8 cellular contexts compared by ENCODE assay signal in the genomic region with DNA sequence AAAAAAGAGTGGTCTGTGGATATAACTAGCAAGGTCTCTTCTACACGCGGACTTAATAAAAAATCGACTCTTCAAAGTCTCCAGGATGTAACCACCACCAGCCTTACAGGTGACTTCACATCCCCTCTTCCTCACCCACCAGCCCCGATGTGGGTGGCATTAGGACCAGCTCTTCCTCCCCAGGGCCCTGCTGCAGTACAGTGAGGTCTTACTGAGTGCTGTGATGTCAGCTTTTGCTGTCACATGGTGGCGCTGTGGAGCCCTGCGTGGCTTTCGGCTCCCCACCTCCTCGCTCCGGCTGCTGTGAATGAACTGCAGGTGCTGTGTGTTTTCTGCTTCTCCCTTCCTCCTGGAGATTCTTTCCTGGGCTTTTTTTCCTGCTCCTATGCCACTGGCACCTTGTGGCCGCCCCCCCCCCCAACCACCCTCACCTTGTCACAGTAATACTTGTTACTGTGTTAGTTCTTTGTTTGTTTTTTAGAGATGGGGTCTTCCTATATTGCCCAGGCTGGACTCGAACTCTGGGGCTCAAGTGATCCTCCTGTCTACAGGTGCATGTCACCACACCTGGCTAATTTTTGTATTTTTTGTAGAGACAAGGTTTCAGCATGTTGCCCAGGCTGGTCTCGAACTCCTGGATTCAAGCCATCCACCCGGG. TPM values are rescaled to one million over a fixed set of nuclear protein-coding genes. Genes with fewer than 3 reads are reported as not detected.
DNase-seq lines count a peak whose midpoint lies in the region; ATAC-seq and TF ChIP-seq lines count a peak whose summit lies in the region.

No MANE protein-coding gene starts in this region.

- H3K9me3 Mint-ChIP-seq in GM23338: no peaks in the 10 kb centered on the region

- H3K9ac ChIP-seq in SU-DHL-6 (ENCODE audit: low read length): no peak overlapping the region

- H3K79me2 ChIP-seq in GM23338 (replicated peaks; ENCODE audit: insufficient read depth): no peaks in the 10 kb centered on the region
- H3K79me2 ChIP-seq in SU-DHL-6 (ENCODE audit: insufficient read depth, low read length): no peaks in the 10 kb centered on the region

- H3K36me3 ChIP-seq in GM23338 (ENCODE audit: insufficient read depth): no peaks in the 10 kb centered on the region
- no peaks in the 10 kb centered on the region for H3K36me3 ChIP-seq in SU-DHL-6 (ENCODE audit: low read length)
- no peaks in the 10 kb centered on the region for H3K36me3 ChIP-seq in cardiac muscle cell
- no peaks in the 10 kb centered on the region for H3K36me3 ChIP-seq in prostate gland
- H3K36me3 ChIP-seq in vagina: no peaks in the 10 kb centered on the region

- H3K27me3 ChIP-seq in GM23338 (ENCODE audit: insufficient read depth) (no peaks in the 10 kb centered on the region), SU-DHL-6 (ENCODE audit: low read length) (no peaks in the 10 kb centered on the region), cardiac muscle cell (peaks cover 20% of the 10 kb centered on the region), prostate gland (replicated peaks; ENCODE audit: insufficient read depth) (peaks cover 2% of the 10 kb centered on the region), vagina (no peaks in the 10 kb centered on the region)

- no peak overlapping the region for H3K4me2 ChIP-seq in GM23338
- H3K4me2 ChIP-seq in SU-DHL-6 (ENCODE audit: low read depth, low read length, poor library complexity, severe bottlenecking): no peak overlapping the region

- no peaks in the 10 kb centered on the region for H3K36me3 Mint-ChIP-seq in GM23338 (ENCODE audit: low read depth)

- WGBS in prostate gland: 17% methylated on average over 13 of the region's 13 CpGs

- H3K9me3 ChIP-seq in SU-DHL-6 (ENCODE audit: insufficient read depth, low read length) (no peaks in the 10 kb centered on the region), cardiac muscle cell (ENCODE audit: low read depth) (no peaks in the 10 kb centered on the region), prostate gland (no peaks in the 10 kb centered on the region), vagina (no peaks in the 10 kb centered on the region)

- TF ChIP-seq POLR2A in prostate gland (IDR thresholded peaks at IDR 0.05) (no peak), vagina (IDR thresholded peaks at IDR 0.05) (no peak)

- H2AFZ ChIP-seq in GM23338 (no peak overlapping the region), SU-DHL-6 (ENCODE audit: low read depth, low read length, severe bottlenecking) (no peak overlapping the region)

- DNase-seq in C1 segment of cervical spinal cord (lab: John Stamatoyannopoulos, UW): peak in 11 of 14 donors; percentile 30 to 67 (median 47)
- peak; percentile 96 for DNase-seq in GM23338 (ENCODE audit: low spot score)
- peak; percentile 86 for DNase-seq in NCI-H1436 (lab: John Stamatoyannopoulos, UW)
- peak; percentile 89 for DNase-seq in activated naive CD4-positive, alpha-beta T cell treated with anti-CD3 and anti-CD28 coated beads, Interleukin-2, amount 50 U/mL, for 16 hours
- DNase-seq in cardiac muscle cell (ENCODE audit: low read depth in 1 of 2, low spot score in 1 of 2): peak; percentile 84 to 91
- peak; percentile 49 for DNase-seq in prostate gland (ENCODE audit: low spot score)
- no peak for DNase-seq in vagina (ENCODE audit: extremely low spot score in 2 of 2)

- TF ChIP-seq CTCF in GM23338 (conservative IDR thresholded peaks at IDR 0.05; ENCODE audit: low read depth in 2 of 2) (peak; percentile 76 to 98), SU-DHL-6 (IDR thresholded peaks at IDR 0.05; ENCODE audit: insufficient read depth, low read length, poor library complexity, severe bottlenecking) (peak; percentile 84), cardiac muscle cell (IDR thresholded peaks at IDR 0.05; ENCODE audit: low read depth, low read length) (peak; percentile 90), prostate gland (IDR thresholded peaks at IDR 0.05) (peak in 2 of 4 experiments; percentile 36 to 58), vagina (IDR thresholded peaks at IDR 0.05) (peak in 2 of 3 experiments; percentile 17 to 30)

- H3K27ac ChIP-seq in GM23338 (ENCODE audit: low read depth) (peak overlapping the region; percentile 28; the same call in 1 of the 2 replicates), SU-DHL-6 (ENCODE audit: low read depth, low read length) (no peak overlapping the region), cardiac muscle cell (no peak overlapping the region), prostate gland (no peak overlapping the region), vagina (no peak overlapping the region)

- peaks cover 10% of the 10 kb centered on the region; the same call in 2 of the 3 replicates for H3K4me1 Mint-ChIP-seq in GM23338

- peak overlapping the region; percentile 84 for H3K27ac Mint-ChIP-seq in GM23338

- H3F3A ChIP-seq in GM23338 (replicated peaks; ENCODE audit: low read depth) (no peaks in the 10 kb centered on the region), SU-DHL-6 (ENCODE audit: insufficient read depth) (peaks cover 11% of the 10 kb centered on the region; the same call in 1 of the 2 replicates)

- peaks cover 4% of the 10 kb centered on the region; the same call in 1 of the 2 replicates for H3K4me1 ChIP-seq in GM23338 (ENCODE audit: insufficient read depth)
- no peaks in the 10 kb centered on the region for H3K4me1 ChIP-seq in cardiac muscle cell (ENCODE audit: low read depth)
- H3K4me1 ChIP-seq in prostate gland (replicated peaks): no peaks in the 10 kb centered on the region
- peaks cover 6% of the 10 kb centered on the region for H3K4me1 ChIP-seq in vagina

- H3K27me3 Mint-ChIP-seq in GM23338 (ENCODE audit: insufficient read depth, low read depth, poor library complexity): peaks cover 6% of the 10 kb centered on the region

- H3K4me3 ChIP-seq in GM23338 (no peak overlapping the region), SU-DHL-6 (ENCODE audit: insufficient read depth, low read length, poor library complexity, severe bottlenecking) (no peak overlapping the region), cardiac muscle cell (no peak overlapping the region), prostate gland (no peak overlapping the region), vagina (no peak overlapping the region)

- H3K4me3 Mint-ChIP-seq in GM23338: peak overlapping the region; percentile 43

- ATAC-seq in GM23338: peak; percentile 96

- intact Hi-C loops in prostate gland (cut with DNase I) (no loop called here), vagina (cut with DNase I) (no loop called here)

- H4K20me1 ChIP-seq in GM23338 (replicated peaks; ENCODE audit: insufficient read depth): no peaks in the 10 kb centered on the region
- no peaks in the 10 kb centered on the region for H4K20me1 ChIP-seq in SU-DHL-6 (ENCODE audit: low read depth, low read length)

- no peaks in the 10 kb centered on the region for H3K9me2 ChIP-seq in GM23338 (ENCODE audit: insufficient read depth)
- H3K9me2 ChIP-seq in SU-DHL-6 (replicated peaks; ENCODE audit: insufficient read depth, low read length): no peaks in the 10 kb centered on the region

TF ChIP-seq in GM23338, 12 proteins besides CTCF, POLR2A, EP300 and RAD21 (continues in another document):
- TF ChIP-seq, protein P1, sequence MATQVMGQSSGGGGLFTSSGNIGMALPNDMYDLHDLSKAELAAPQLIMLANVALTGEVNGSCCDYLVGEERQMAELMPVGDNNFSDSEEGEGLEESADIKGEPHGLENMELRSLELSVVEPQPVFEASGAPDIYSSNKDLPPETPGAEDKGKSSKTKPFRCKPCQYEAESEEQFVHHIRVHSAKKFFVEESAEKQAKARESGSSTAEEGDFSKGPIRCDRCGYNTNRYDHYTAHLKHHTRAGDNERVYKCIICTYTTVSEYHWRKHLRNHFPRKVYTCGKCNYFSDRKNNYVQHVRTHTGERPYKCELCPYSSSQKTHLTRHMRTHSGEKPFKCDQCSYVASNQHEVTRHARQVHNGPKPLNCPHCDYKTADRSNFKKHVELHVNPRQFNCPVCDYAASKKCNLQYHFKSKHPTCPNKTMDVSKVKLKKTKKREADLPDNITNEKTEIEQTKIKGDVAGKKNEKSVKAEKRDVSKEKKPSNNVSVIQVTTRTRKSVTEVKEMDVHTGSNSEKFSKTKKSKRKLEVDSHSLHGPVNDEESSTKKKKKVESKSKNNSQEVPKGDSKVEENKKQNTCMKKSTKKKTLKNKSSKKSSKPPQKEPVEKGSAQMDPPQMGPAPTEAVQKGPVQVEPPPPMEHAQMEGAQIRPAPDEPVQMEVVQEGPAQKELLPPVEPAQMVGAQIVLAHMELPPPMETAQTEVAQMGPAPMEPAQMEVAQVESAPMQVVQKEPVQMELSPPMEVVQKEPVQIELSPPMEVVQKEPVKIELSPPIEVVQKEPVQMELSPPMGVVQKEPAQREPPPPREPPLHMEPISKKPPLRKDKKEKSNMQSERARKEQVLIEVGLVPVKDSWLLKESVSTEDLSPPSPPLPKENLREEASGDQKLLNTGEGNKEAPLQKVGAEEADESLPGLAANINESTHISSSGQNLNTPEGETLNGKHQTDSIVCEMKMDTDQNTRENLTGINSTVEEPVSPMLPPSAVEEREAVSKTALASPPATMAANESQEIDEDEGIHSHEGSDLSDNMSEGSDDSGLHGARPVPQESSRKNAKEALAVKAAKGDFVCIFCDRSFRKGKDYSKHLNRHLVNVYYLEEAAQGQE (IDR thresholded peaks at IDR 0.05; ENCODE audit: unreplicated experiment): no peak
- no peak for TF ChIP-seq EZH2phosphoT487 (IDR thresholded peaks at IDR 0.05; ENCODE audit: unreplicated experiment)
- TF ChIP-seq NANOG (IDR thresholded peaks at IDR 0.05; ENCODE audit: borderline replicate concordance): no peak
- no peak for TF ChIP-seq JUNB (IDR thresholded peaks at IDR 0.05; ENCODE audit: unreplicated experiment)

RNA-seq across cellular contexts. Expression of a gene that starts 15.8 kb away (rescaled TPM):
- total RNA-seq in GM23338 (2014; rRNA removed; shearing (Covaris generic)): 80.7 and 82.8 TPM in 2 replicates
- 9.9 and 10.9 TPM in 2 replicates for polyA plus RNA-seq in GM23338 (2016; fragmentation: Nextera tagmentation; extraction: Ambion mirVana)
- total RNA-seq in cardiac muscle cell: 37.3 and 42.1 TPM in 2 replicates
- 49.5 and 51.1 TPM in 2 replicates for polyA plus RNA-seq in cardiac muscle cell
- total RNA-seq in prostate gland: 10 to 100 TPM; 28.6 to 63.8 TPM
- 57.9 TPM for total RNA-seq in vagina

Comparison
In these comparisons a context has a peak if more than half of its experiments do, and no peak if none do; other contexts are left out.
1. DNase-seq: peak in C1 segment of cervical spinal cord (11 of 14), GM23338 (single experiment), NCI-H1436 (single experiment), activated naive CD4-positive, alpha-beta T cell treated with anti-CD3 and anti-CD28 coated beads, Interleukin-2, amount 50 U/mL, for 16 hours (single experiment), cardiac muscle cell (2 of 2) and prostate gland (single experiment); none in vagina (0 of 2).